In the genomic region with DNA sequence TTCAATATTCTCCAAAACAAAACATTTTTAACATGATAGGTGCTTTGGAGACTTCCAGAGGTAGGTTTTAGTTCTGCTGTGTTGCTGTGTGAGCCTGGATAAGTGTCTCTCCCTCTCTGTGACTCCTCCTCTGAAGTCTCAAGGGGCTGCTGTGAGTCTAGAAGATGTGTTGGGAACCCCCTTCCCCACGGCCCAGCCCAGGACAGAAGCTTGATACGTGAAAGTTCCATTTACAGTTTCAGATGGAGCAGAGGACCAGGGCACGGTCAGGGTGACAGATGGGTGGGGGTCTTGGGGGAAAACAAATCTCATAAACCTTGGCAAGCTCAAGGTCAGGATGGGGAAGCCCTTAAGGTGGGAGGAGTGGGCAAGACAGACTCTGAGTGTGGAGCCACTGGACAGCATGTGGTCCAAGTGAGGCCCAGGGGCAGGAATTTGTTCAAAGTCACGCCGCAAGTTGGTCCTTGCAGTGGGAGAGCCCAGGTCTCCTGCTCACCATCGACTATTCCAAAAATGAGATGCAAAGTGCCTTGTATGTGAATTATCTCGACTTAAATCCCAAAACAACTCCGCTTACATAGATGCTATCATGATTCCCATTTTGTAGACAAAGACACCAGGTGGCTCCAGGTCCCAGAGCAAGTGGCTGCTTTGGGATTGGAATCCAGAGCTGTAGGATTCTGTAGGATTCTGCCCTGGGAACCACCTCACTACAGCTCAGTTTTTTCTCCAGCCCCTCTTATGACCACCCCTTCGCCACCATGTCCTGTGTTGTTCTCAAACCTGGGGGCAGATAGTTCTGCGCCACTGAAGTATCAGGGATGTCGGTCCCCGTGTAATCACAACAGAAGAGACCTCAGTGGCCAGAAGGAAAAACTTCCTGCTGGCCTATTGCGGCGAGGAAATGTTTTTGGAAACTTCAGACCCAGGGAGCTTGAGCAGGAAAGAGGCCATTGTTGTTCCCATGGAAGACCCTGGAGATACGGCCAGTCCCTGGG, we compare ENCODE assay signal across 14 cellular contexts. TPM values are rescaled to one million over a fixed set of nuclear protein-coding genes. Genes with fewer than 3 reads are reported as not detected.
A peak's percentile ranks its signal among the peaks of the same experiment; 100 is the strongest.
DNase-seq lines count a peak whose midpoint lies in the region; ATAC-seq and TF ChIP-seq lines count a peak whose summit lies in the region.
"Had no signal": no experiment of that assay in that cellular context is flagged by ENCODE, and none has a peak within 500 bp of the region (broad histone marks: within the 10 kb centered on the region; RNA-seq: fewer than 3 reads in every experiment).

No MANE protein-coding gene starts in this region.

- H3K4me1 ChIP-seq in RWPE2 (ENCODE audit: insufficient read depth, poor library complexity, severe bottlenecking) (peaks cover 28% of the 10 kb centered on the region), gastroesophageal sphincter (peaks cover 0 to 98% (median 14%) of the 10 kb centered on the region in 3 donors)
- H3K4me1 ChIP-seq in CD8-positive, alpha-beta T cell (ENCODE audit: insufficient read depth, low read length) = no peaks in the 10 kb centered on the region

- ATAC-seq in RWPE2 (ENCODE audit: low read depth) (no peak), gastroesophageal sphincter (no peak)
- ATAC-seq in CD8-positive, alpha-beta T cell = no peak
- ATAC-seq: activated CD4-positive, CD25-positive, alpha-beta regulatory T cell treated with anti-CD3 and anti-CD28 coated beads, Interleukin-2, amount 50 U/mL, for 24 hours; naive thymus-derived CD8-positive, alpha-beta T cell had no signal

- no peak overlapping the region for H3K27ac ChIP-seq in AG04450 (ENCODE audit: low read depth, low read length)
- H3K27ac ChIP-seq in RWPE2 (ENCODE audit: poor library complexity, severe bottlenecking) = peak overlapping the region; percentile 97
- H3K27ac ChIP-seq in gastroesophageal sphincter = peak overlapping the region; percentile 26 to 88 (median 85)
- no peak overlapping the region for H3K27ac ChIP-seq in CD8-positive, alpha-beta T cell (ENCODE audit: low read depth, low read length)

- H3K4me3 ChIP-seq in AG04450 (ENCODE audit: low read depth, low read length) (peak overlapping the region; percentile 70), RWPE2 (ENCODE audit: severe bottlenecking) (no peak overlapping the region), gastroesophageal sphincter (peak overlapping the region; percentile 4 to 71), retinal pigment epithelial cell (ENCODE audit: low read length) (peak overlapping the region; percentile 27)
- H3K4me3 ChIP-seq in CD8-positive, alpha-beta T cell (ENCODE audit: low read depth, low read length) = no peak overlapping the region

- POLR2A ChIA-PET in AG04450 (lab: Yijun Ruan, JAX) = no interaction called here
- POLR2A ChIA-PET in CD8-positive, alpha-beta T cell (lab: Charles Lee) = no interaction called here

- H3K36me3 ChIP-seq in RWPE2 (ENCODE audit: low read depth) (peaks cover 22% of the 10 kb centered on the region), gastroesophageal sphincter (peaks cover 0 to 22% of the 10 kb centered on the region in 2 donors)
- H3K36me3 ChIP-seq in CD8-positive, alpha-beta T cell (ENCODE audit: insufficient read depth, low read length) = no peaks in the 10 kb centered on the region

- DNase-seq in AG04450 (ENCODE audit: low read depth, low spot score) (no peak), RWPE2 (ENCODE audit: low spot score) (peak; percentile 61), retinal pigment epithelial cell (ENCODE audit: low read depth) (no peak), nephron progenitor cell (no peak), inferior parietal cortex (ENCODE audit: extremely low spot score) (no peak), NCI-H187 (lab: John Stamatoyannopoulos, UW) (no peak)
- no peak for DNase-seq in CD8-positive, alpha-beta T cell
- DNase-seq: activated naive CD8-positive, alpha-beta T cell treated with anti-CD3 and anti-CD28 coated beads, Interleukin-2, amount 10 ng/mL, durations not matched to agents 7 days and 5 days; DMS79; MV-4-11; naive thymus-derived CD8-positive, alpha-beta T cell; NCI-H2171 had no signal

- WGBS in gastroesophageal sphincter (ENCODE audit: low coverage in 1 of 2), 2 donors = 43 to 80% methylated on average over 2 to 7 of the region's 15 CpGs

- H3K27me3 Mint-ChIP-seq in nephron progenitor cell (ENCODE audit: low read depth, poor library complexity) = peaks cover 19% of the 10 kb centered on the region
- H3K27me3 Mint-ChIP-seq in CD8-positive, alpha-beta T cell (ENCODE audit: low read depth) = peaks cover 30% of the 10 kb centered on the region

- intact Hi-C loops in CD8-positive, alpha-beta T cell (cut with DNase I, micrococcal nuclease) = no loop called here

- H3K36me3 Mint-ChIP-seq in nephron progenitor cell (ENCODE audit: low read depth) = no peaks in the 10 kb centered on the region
- no peaks in the 10 kb centered on the region for H3K36me3 Mint-ChIP-seq in CD8-positive, alpha-beta T cell
- H3K36me3 Mint-ChIP-seq: activated naive CD8-positive, alpha-beta T cell treated with anti-CD3 and anti-CD28 coated beads, Interleukin-2, amount 10 ng/mL, durations not matched to agents 7 days and 5 days; naive thymus-derived CD8-positive, alpha-beta T cell had no signal

- H3K27me3 ChIP-seq in AG04450 (ENCODE audit: control insufficient read depth, insufficient read depth, low read length) (no peaks in the 10 kb centered on the region), RWPE2 (ENCODE audit: insufficient read depth, poor library complexity, severe bottlenecking) (no peaks in the 10 kb centered on the region), gastroesophageal sphincter (no peaks in the 10 kb centered on the region)
- peaks cover 6% of the 10 kb centered on the region for H3K27me3 ChIP-seq in CD8-positive, alpha-beta T cell (ENCODE audit: insufficient read depth, low read length)

- peaks cover 28% of the 10 kb centered on the region for H3K4me1 Mint-ChIP-seq in nephron progenitor cell
- H3K4me1 Mint-ChIP-seq in CD8-positive, alpha-beta T cell (ENCODE audit: low read depth) = peaks cover 3% of the 10 kb centered on the region

- CTCF ChIA-PET in AG04450 (lab: Charles Lee) = interaction anchor here (0.9 to 2.3 kb wide), 6 partner anchors 54 to 105 kb away, joined by 4 to 12 read pairs (median 8); no protein-coding TSS in a partner anchor
- CTCF ChIA-PET in CD8-positive, alpha-beta T cell (lab: Charles Lee) = interaction anchor here (1.5 to 2.1 kb wide), 2 partner anchors 102 to 106 kb away, joined by 5 to 7 read pairs; no protein-coding TSS in a partner anchor

- no peak for TF ChIP-seq CTCF in AG04450 (IDR thresholded peaks at IDR 0.05; ENCODE audit: low read depth, low read length)
- no peak for TF ChIP-seq CTCF in RWPE2 (IDR thresholded peaks at IDR 0.05; ENCODE audit: poor library complexity, severe bottlenecking)
- no peak for TF ChIP-seq CTCF in gastroesophageal sphincter (IDR thresholded peaks at IDR 0.05)
- TF ChIP-seq CTCF in retinal pigment epithelial cell (conservative IDR thresholded peaks at IDR 0.05; ENCODE audit: low read depth, low read length) = no peak
- no peak for TF ChIP-seq CTCF in nephron progenitor cell (IDR thresholded peaks at IDR 0.05)
- TF ChIP-seq CTCF in CD8-positive, alpha-beta T cell (IDR thresholded peaks at IDR 0.05) = no peak

- H3K9me3 Mint-ChIP-seq in nephron progenitor cell = no peaks in the 10 kb centered on the region
- no peaks in the 10 kb centered on the region for H3K9me3 Mint-ChIP-seq in CD8-positive, alpha-beta T cell
- H3K9me3 Mint-ChIP-seq: activated naive CD8-positive, alpha-beta T cell treated with anti-CD3 and anti-CD28 coated beads, Interleukin-2, amount 10 ng/mL, durations not matched to agents 7 days and 5 days; naive thymus-derived CD8-positive, alpha-beta T cell had no signal

- no peak overlapping the region for H3K27ac Mint-ChIP-seq in nephron progenitor cell
- no peak overlapping the region for H3K27ac Mint-ChIP-seq in CD8-positive, alpha-beta T cell
- H3K27ac Mint-ChIP-seq: activated naive CD8-positive, alpha-beta T cell treated with anti-CD3 and anti-CD28 coated beads, Interleukin-2, amount 10 ng/mL, durations not matched to agents 7 days and 5 days; naive thymus-derived CD8-positive, alpha-beta T cell had no signal

- H3K9me3 ChIP-seq in AG04450 (ENCODE audit: control insufficient read depth, insufficient read depth, low read length) = no peaks in the 10 kb centered on the region
- no peaks in the 10 kb centered on the region for H3K9me3 ChIP-seq in RWPE2 (ENCODE audit: severe bottlenecking)
- no peaks in the 10 kb centered on the region for H3K9me3 ChIP-seq in gastroesophageal sphincter
- H3K9me3 ChIP-seq in CD8-positive, alpha-beta T cell (ENCODE audit: low read length) = no peaks in the 10 kb centered on the region

- no peak overlapping the region for H3K4me3 Mint-ChIP-seq in nephron progenitor cell
- H3K4me3 Mint-ChIP-seq in CD8-positive, alpha-beta T cell = no peak overlapping the region
- H3K4me3 Mint-ChIP-seq: activated naive CD8-positive, alpha-beta T cell treated with anti-CD3 and anti-CD28 coated beads, Interleukin-2, amount 10 ng/mL, durations not matched to agents 7 days and 5 days; naive thymus-derived CD8-positive, alpha-beta T cell had no signal

- TF ChIP-seq POLR2A in gastroesophageal sphincter (IDR thresholded peaks at IDR 0.05) = no peak

- no peak for TF ChIP-seq EP300 in gastroesophageal sphincter (IDR thresholded peaks at IDR 0.05)

RNA-seq across cellular contexts. Expression of a gene that starts 1.9 kb away (rescaled TPM):
- 326 and 398 TPM in 2 replicates for polyA plus RNA-seq in AG04450 (2011; rRNA removed)
- polyA minus RNA-seq in AG04450 (2011; rRNA and poly(A)+ RNA removed) = 277 and 363 TPM in 2 replicates
- 100 to 1,000 TPM; 163 to 385 (median 188) TPM for total RNA-seq in gastroesophageal sphincter
- not detected for total RNA-seq in CD8-positive, alpha-beta T cell
- total RNA-seq: naive thymus-derived CD8-positive, alpha-beta T cell had no signal
- polyA plus RNA-seq: naive thymus-derived CD8-positive, alpha-beta T cell had no signal

Comparison
In these comparisons a context has a peak if more than half of its experiments do, and no peak if none do; other contexts are left out.
1. H3K27ac ChIP-seq: peak in RWPE2 (single experiment) and gastroesophageal sphincter (4 of 4); none in AG04450 (single experiment) and CD8-positive, alpha-beta T cell (single experiment).
2. H3K4me3 ChIP-seq: peak in AG04450 (single experiment), gastroesophageal sphincter (2 of 2) and retinal pigment epithelial cell (single experiment); none in RWPE2 (single experiment) and CD8-positive, alpha-beta T cell (single experiment).
3. RNA of a gene that starts 1.9 kb away (total RNA-seq): 163 to 385 TPM in gastroesophageal sphincter; not detected in CD8-positive, alpha-beta T cell; every median in the first group is over 100 times any median in the second.